23 cellular contexts compared by ENCODE assay signal in the genomic region with DNA sequence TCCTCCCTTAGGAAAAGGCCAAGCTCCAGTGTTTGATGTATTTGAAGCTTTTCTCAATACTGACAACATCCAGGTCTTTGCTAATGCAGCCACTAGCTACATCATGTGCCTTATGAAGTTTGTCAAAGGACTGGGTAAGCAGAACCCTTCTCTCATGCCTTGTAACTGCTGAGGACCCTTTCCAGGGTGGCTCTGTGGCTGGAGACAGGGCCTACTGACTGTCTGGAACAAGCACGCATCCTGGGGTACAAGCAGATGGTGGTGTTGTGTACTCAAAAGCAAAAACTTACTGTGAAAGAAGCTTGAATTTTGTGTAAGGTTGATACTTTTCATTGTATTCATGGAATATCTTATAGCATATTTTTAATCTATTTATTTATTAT.
"Had no signal": no experiment of that assay in that cellular context is flagged by ENCODE, and none has a peak within 500 bp of the region (broad histone marks: within the 10 kb centered on the region; RNA-seq: fewer than 3 reads in every experiment).

No MANE protein-coding gene starts in this region.

- H3K9me3 ChIP-seq: colonic mucosa, gastrocnemius medialis, heart left ventricle, left lung, psoas muscle, spleen, testis, tibial artery had no signal

- H3K27me3 ChIP-seq: colonic mucosa, gastrocnemius medialis, heart left ventricle, hepatocyte, left lung, neural progenitor cell, spleen, testis, tibial artery had no signal

- H3K9ac ChIP-seq: neural progenitor cell had no signal

- H3K36me3 ChIP-seq: colonic mucosa, gastrocnemius medialis, heart left ventricle, neural progenitor cell, spleen, tibial artery had no signal

- H2AFZ ChIP-seq: hepatocyte, neural progenitor cell had no signal

- H3K27ac Mint-ChIP-seq: memory B cell; naive thymus-derived CD4-positive, alpha-beta T cell; nephron; neural progenitor cell; stimulated activated memory B cell treated with anti-CD40 and anti-IgM and Interleukin-4, amounts not matched to agents 10 μg/mL and 1 μg/mL and 100 μg/mL, for 72 hours had no signal

- H3K4me1 ChIP-seq: colonic mucosa, gastrocnemius medialis, left lung, neural progenitor cell, psoas muscle, spleen, testis, tibial artery had no signal

- H3K36me3 Mint-ChIP-seq: memory B cell; naive thymus-derived CD4-positive, alpha-beta T cell; neural progenitor cell; stimulated activated memory B cell treated with anti-CD40 and anti-IgM and Interleukin-4, amounts not matched to agents 10 μg/mL and 1 μg/mL and 100 μg/mL, for 72 hours; type B pancreatic cell had no signal

- H3K4me2 ChIP-seq: hepatocyte, neural progenitor cell had no signal

- H3K4me1 Mint-ChIP-seq: central memory CD8-positive, alpha-beta T cell; memory B cell; naive thymus-derived CD4-positive, alpha-beta T cell; neural progenitor cell; stimulated activated memory B cell treated with anti-CD40 and anti-IgM and Interleukin-4, amounts not matched to agents 10 μg/mL and 1 μg/mL and 100 μg/mL, for 72 hours had no signal

- H3K9me3 Mint-ChIP-seq: central memory CD8-positive, alpha-beta T cell; memory B cell; naive thymus-derived CD4-positive, alpha-beta T cell; nephron; neural progenitor cell; stimulated activated memory B cell treated with anti-CD40 and anti-IgM and Interleukin-4, amounts not matched to agents 10 μg/mL and 1 μg/mL and 100 μg/mL, for 72 hours; type B pancreatic cell had no signal

- ATAC-seq: gastrocnemius medialis; naive thymus-derived CD4-positive, alpha-beta T cell; stimulated activated memory B cell treated with anti-CD40 and anti-IgM and Interleukin-4, amounts not matched to agents 10 μg/mL and 1 μg/mL and 100 μg/mL, for 72 hours; stimulated activated naive CD8-positive, alpha-beta T cell treated with anti-CD3 and anti-CD28 coated beads, Interleukin-15, Interleukin-2, amounts not matched to agents 100 U/mL and 50 U/mL, for 24 hours had no signal

- H3K4me3 Mint-ChIP-seq: central memory CD8-positive, alpha-beta T cell; memory B cell; naive thymus-derived CD4-positive, alpha-beta T cell; nephron; neural progenitor cell; stimulated activated memory B cell treated with anti-CD40 and anti-IgM and Interleukin-4, amounts not matched to agents 10 μg/mL and 1 μg/mL and 100 μg/mL, for 72 hours; type B pancreatic cell had no signal

- H3K4me3 ChIP-seq: colonic mucosa, gastrocnemius medialis, heart left ventricle, hepatocyte, left lung, lung, neural progenitor cell, psoas muscle, skin epidermis, spleen, testis, tibial artery had no signal

- DNase-seq: dermis blood vessel endothelial cell; effector memory CD4-positive, alpha-beta T cell; gastrocnemius medialis; kidney; left lung; naive thymus-derived CD4-positive, alpha-beta T cell; spleen; stimulated activated CD4-positive, alpha-beta T cell treated with anti-CD3 and anti-CD28 coated beads, Interleukin-4, amount 100 ng/mL, for 4 hours; stimulated activated naive CD8-positive, alpha-beta T cell treated with anti-CD3 and anti-CD28 coated beads, Interleukin-15, Interleukin-2, amounts not matched to agents 100 U/mL and 50 U/mL, for 24 hours; testis had no signal

- H3K27me3 Mint-ChIP-seq: stimulated activated memory B cell treated with anti-CD40 and anti-IgM and Interleukin-4, amounts not matched to agents 10 μg/mL and 1 μg/mL and 100 μg/mL, for 72 hours; type B pancreatic cell had no signal

- H3K27ac ChIP-seq: colonic mucosa, gastrocnemius medialis, hepatocyte, left lung, neural progenitor cell, psoas muscle, spleen, testis, tibial artery had no signal
